13 cellular contexts compared by ENCODE assay signal in the genomic region with DNA sequence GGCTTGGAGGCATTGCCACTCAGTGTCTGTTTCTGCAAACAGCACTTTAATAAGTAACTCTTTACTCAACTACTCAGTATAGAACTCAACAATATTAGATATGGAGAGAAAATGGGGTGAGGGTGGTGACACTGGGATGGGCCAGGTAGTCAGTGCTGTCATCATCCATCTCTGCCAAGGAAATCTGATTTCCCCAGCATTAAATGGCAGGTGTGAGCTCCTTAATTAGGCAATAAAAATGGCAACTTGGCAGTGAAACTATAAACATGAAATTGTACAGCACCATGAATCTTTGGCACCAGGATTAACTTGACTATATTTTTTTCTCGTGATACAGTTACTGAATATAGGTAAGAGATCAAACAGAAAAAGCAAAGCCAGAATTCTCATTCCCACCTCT.
A peak's percentile ranks its signal among the peaks of the same experiment; 100 is the strongest.
DNase-seq lines count a peak whose midpoint lies in the region; ATAC-seq and TF ChIP-seq lines count a peak whose summit lies in the region.
"Had no signal": no experiment of that assay in that cellular context is flagged by ENCODE, and none has a peak within 500 bp of the region (broad histone marks: within the 10 kb centered on the region; RNA-seq: fewer than 3 reads in every experiment).

No MANE protein-coding gene starts in this region.

- peak overlapping the region; percentile 93; the same call in 1 of the 2 replicates for H3K27ac ChIP-seq in Karpas-422 (ENCODE audit: low read length)
- H3K27ac ChIP-seq in heart left ventricle: no peak overlapping the region
- H3K27ac ChIP-seq: GM23248, HL-60 had no signal

- 69 to 89% (median 85%) methylated on average over 1 of the region's 1 CpG for WGBS in heart left ventricle, 4 donors

- intact Hi-C loops in left colon (cut with DNase I, micrococcal nuclease) (no loop called here), heart left ventricle (cut with DNase I) (no loop called here)

- no peak overlapping the region for H3K9ac ChIP-seq in Karpas-422 (ENCODE audit: low read length)
- H3K9ac ChIP-seq: GM23248 had no signal

- no peak for TF ChIP-seq CTCF in heart left ventricle (IDR thresholded peaks at IDR 0.05)

- H3K4me1 ChIP-seq in Karpas-422 (ENCODE audit: low read length): peaks cover 48% of the 10 kb centered on the region
- no peaks in the 10 kb centered on the region for H3K4me1 ChIP-seq in heart left ventricle

- DNase-seq in DMS 273 (lab: John Stamatoyannopoulos, UW; ENCODE audit: unreplicated experiment) (peak; percentile 43), Karpas-422 (no peak), NCI-H446 treated with DMSO at 0.1 percent for 48 hours (lab: John Stamatoyannopoulos, UW) (peak; percentile 27), left colon (no peak), heart left ventricle (no peak), NCI-H82 (lab: John Stamatoyannopoulos, UW) (no peak)
- DNase-seq in stimulated activated CD4-positive, alpha-beta T cell treated with anti-CD3 and anti-CD28 coated beads, Interleukin-12 subunit alpha, Interleukin-12 subunit beta, amount 100 ng/mL, for 4 hours: no peak
- DNase-seq: CD4-positive, alpha-beta T cell; DND-41; GF-D8; GM23248 had no signal

- H2AFZ ChIP-seq in Karpas-422 (ENCODE audit: low read length): no peak overlapping the region
- H2AFZ ChIP-seq: GM23248 had no signal

- no peaks in the 10 kb centered on the region for H4K20me1 ChIP-seq in Karpas-422 (ENCODE audit: insufficient read depth, low read depth, low read length)

- H3K79me2 ChIP-seq in Karpas-422 (ENCODE audit: low read length): no peaks in the 10 kb centered on the region

- H3K9me2 ChIP-seq in Karpas-422 (replicated peaks; ENCODE audit: insufficient read depth, low read length): no peaks in the 10 kb centered on the region

- H3K36me3 ChIP-seq in Karpas-422 (ENCODE audit: insufficient read depth, low read length) (no peaks in the 10 kb centered on the region), heart left ventricle (no peaks in the 10 kb centered on the region)

- no peak overlapping the region for H3K4me2 ChIP-seq in Karpas-422 (ENCODE audit: low read depth, low read length, poor library complexity, severe bottlenecking)

- TF ChIP-seq POLR2A in heart left ventricle (IDR thresholded peaks at IDR 0.05): no peak

- H3K4me3 ChIP-seq in Karpas-422 (ENCODE audit: low read length): no peak overlapping the region
- no peak overlapping the region for H3K4me3 ChIP-seq in heart left ventricle
- H3K4me3 ChIP-seq: GM23248 had no signal

- H3K27me3 ChIP-seq in Karpas-422 (ENCODE audit: low read length) (no peaks in the 10 kb centered on the region), heart left ventricle (no peaks in the 10 kb centered on the region)

- ATAC-seq in left colon: peak; percentile 62
- no peak for ATAC-seq in heart left ventricle
- ATAC-seq: HCT116 had no signal

- H3K9me3 ChIP-seq in Karpas-422 (ENCODE audit: low read length): no peaks in the 10 kb centered on the region
- H3K9me3 ChIP-seq in heart left ventricle: no peaks in the 10 kb centered on the region

Comparison
In these comparisons a context has a peak if more than half of its experiments do, and no peak if none do; other contexts are left out.
1. DNase-seq: peak in DMS 273 (single experiment) and NCI-H446 treated with DMSO at 0.1 percent for 48 hours (single experiment); none in Karpas-422 (single experiment), left colon (0 of 2), stimulated activated CD4-positive, alpha-beta T cell treated with anti-CD3 and anti-CD28 coated beads, Interleukin-12 subunit alpha, Interleukin-12 subunit beta, amount 100 ng/mL, for 4 hours (single experiment), heart left ventricle (0 of 5) and NCI-H82 (single experiment).